Comparison of ENCODE assay signal across 8 cellular contexts in genomic region chr4:123444298-123444731, GRCh38. TPM values are rescaled to one million over a fixed set of nuclear protein-coding genes. Genes with fewer than 3 reads are reported as not detected.
DNase-seq lines count a peak whose midpoint lies in the region; ATAC-seq and TF ChIP-seq lines count a peak whose summit lies in the region.

No MANE protein-coding gene starts in this region.

- peak overlapping the region; percentile 37 for H3K4me3 Mint-ChIP-seq in activated naive CD4-positive, alpha-beta T cell treated with anti-CD3 and anti-CD28 coated beads for 36 hours

- no peak for TF ChIP-seq CTCF in left lung (IDR thresholded peaks at IDR 0.05)
- no peak for TF ChIP-seq CTCF in thoracic aorta (IDR thresholded peaks at IDR 0.05)

- H3K4me3 ChIP-seq in left lung (no peak overlapping the region), thoracic aorta (peak overlapping the region; percentile 27)

- H3K27ac ChIP-seq in left lung (peak overlapping the region; percentile 35 to 60), thoracic aorta (no peak overlapping the region)

- DNase-seq in activated naive CD4-positive, alpha-beta T cell treated with anti-CD3 and anti-CD28 coated beads for 36 hours = peak; percentile 51
- DNase-seq in activated naive CD4-positive, alpha-beta T cell (lab: John Stamatoyannopoulos, UW) = no peak
- DNase-seq in NOMO-1 (lab: John Stamatoyannopoulos, UW; ENCODE audit: unreplicated experiment in 2 of 2) (peak; percentile 51 to 53), astrocyte of the hippocampus (ENCODE audit: low read depth, low spot score) (peak; percentile 8), left lung (peak in 1 of 2 donors; percentile 57), thoracic aorta (ENCODE audit: low spot score) (no peak)
- DNase-seq in activated effector memory CD4-positive, alpha-beta T cell treated with Interleukin-2 at 50 U/mL for 16 hours = no peak

- no peaks in the 10 kb centered on the region for H3K36me3 Mint-ChIP-seq in activated naive CD4-positive, alpha-beta T cell treated with anti-CD3 and anti-CD28 coated beads for 36 hours (ENCODE audit: low read depth)

- peak overlapping the region; percentile 74 for H3K27ac Mint-ChIP-seq in activated naive CD4-positive, alpha-beta T cell treated with anti-CD3 and anti-CD28 coated beads for 36 hours

- no peaks in the 10 kb centered on the region for H3K36me3 ChIP-seq in left lung
- no peaks in the 10 kb centered on the region for H3K36me3 ChIP-seq in thoracic aorta

- H3K9me3 Mint-ChIP-seq in activated naive CD4-positive, alpha-beta T cell treated with anti-CD3 and anti-CD28 coated beads for 36 hours = no peaks in the 10 kb centered on the region

- no peaks in the 10 kb centered on the region for H3K27me3 ChIP-seq in left lung
- H3K27me3 ChIP-seq in thoracic aorta (replicated peaks; ENCODE audit: insufficient read depth) = no peaks in the 10 kb centered on the region

- peaks cover 4 to 12% of the 10 kb centered on the region in 2 donors for H3K4me1 ChIP-seq in left lung
- H3K4me1 ChIP-seq in thoracic aorta (ENCODE audit: control insufficient read depth in 1 of 2, low read depth in 2 of 2) = no peaks in the 10 kb centered on the region

- peaks cover 16% of the 10 kb centered on the region for H3K4me1 Mint-ChIP-seq in activated naive CD4-positive, alpha-beta T cell treated with anti-CD3 and anti-CD28 coated beads for 36 hours (ENCODE audit: low read depth)

- intact Hi-C loops in activated naive CD4-positive, alpha-beta T cell treated with anti-CD3 and anti-CD28 coated beads for 36 hours (cut with micrococcal nuclease) = no loop called here
- intact Hi-C loops in left lung (cut with DNase I) = no loop called here

- H3K9me3 ChIP-seq in left lung (no peaks in the 10 kb centered on the region), thoracic aorta (no peaks in the 10 kb centered on the region)

- CTCF ChIA-PET in activated naive CD4-positive, alpha-beta T cell treated with anti-CD3 and anti-CD28 coated beads for 36 hours (lab: Charles Lee) = interaction anchor here (0.6 to 1.2 kb wide), 2 partner anchors 16 to 121 kb away, joined by 3 read pairs; no protein-coding TSS in a partner anchor

- ATAC-seq in HG02885 (IDR thresholded peaks at IDR 0.05; ENCODE audit: poor library complexity, unreplicated experiment) (peak; percentile 87), left lung (peak; percentile 88), thoracic aorta (ENCODE audit: insufficient number of reproducible peaks, low FRiP score, low read depth) (peak; percentile 36)

- peaks cover 2% of the 10 kb centered on the region for H3K27me3 Mint-ChIP-seq in activated naive CD4-positive, alpha-beta T cell treated with anti-CD3 and anti-CD28 coated beads for 36 hours (ENCODE audit: low read depth)

RNA-seq across cellular contexts. Expression of gene SPRY1, which starts 47.7 kb away (rescaled TPM):
- total RNA-seq in activated naive CD4-positive, alpha-beta T cell treated with anti-CD3 and anti-CD28 coated beads for 36 hours = 10 to 100 TPM; 16.9 to 20.3 TPM
- 10 to 100 TPM; 85.1 to 95.5 TPM for total RNA-seq in left lung
- total RNA-seq in thoracic aorta = 100 to 1,000 TPM; 147 to 215 TPM

Comparison
In these comparisons a context has a peak if more than half of its experiments do, and no peak if none do; other contexts are left out.
1. DNase-seq: peak in activated naive CD4-positive, alpha-beta T cell treated with anti-CD3 and anti-CD28 coated beads for 36 hours (single experiment), NOMO-1 (2 of 2) and astrocyte of the hippocampus (single experiment); none in activated naive CD4-positive, alpha-beta T cell (0 of 4), thoracic aorta (single experiment) and activated effector memory CD4-positive, alpha-beta T cell treated with Interleukin-2 at 50 U/mL for 16 hours (single experiment).
2. ATAC-seq: peak in every context shown above with its lines; median percentile 88 in left lung; 87 in HG02885; 36 in thoracic aorta.
3. H3K27ac ChIP-seq: peak in left lung (2 of 2); none in thoracic aorta (0 of 2).
4. RNA of gene SPRY1, which starts 47.7 kb away (total RNA-seq): 147 to 215 TPM in thoracic aorta and 85.1 to 95.5 TPM in left lung; 16.9 to 20.3 TPM in activated naive CD4-positive, alpha-beta T cell treated with anti-CD3 and anti-CD28 coated beads for 36 hours; every median in the first group is over 4 times any median in the second.